Comparison of ENCODE assay signal across 7 cellular contexts in genomic region chr13:32426191-32426980, GRCh38. TPM values are rescaled to one million over a fixed set of nuclear protein-coding genes. Genes with fewer than 3 reads are reported as not detected.
A peak's percentile ranks its signal among the peaks of the same experiment; 100 is the strongest.
DNase-seq lines count a peak whose midpoint lies in the region; ATAC-seq and TF ChIP-seq lines count a peak whose summit lies in the region.

No MANE protein-coding gene starts in this region.

- H3K9me3 ChIP-seq in PC-3 (ENCODE audit: low read length): no peaks in the 10 kb centered on the region
- no peaks in the 10 kb centered on the region for H3K9me3 ChIP-seq in smooth muscle cell (replicated peaks; ENCODE audit: low read depth)

- H3K27me3 ChIP-seq in PC-3 (ENCODE audit: low read length) (no peaks in the 10 kb centered on the region), smooth muscle cell (ENCODE audit: low read depth) (peaks cover 26% of the 10 kb centered on the region)

- TF ChIP-seq CTCF in PC-3 (conservative IDR thresholded peaks at IDR 0.05; ENCODE audit: low read depth, low read length) (no peak), smooth muscle cell (IDR thresholded peaks at IDR 0.05; ENCODE audit: borderline replicate concordance, insufficient read depth, poor library complexity, severe bottlenecking) (no peak)

- peak overlapping the region; percentile 86 for H2AFZ ChIP-seq in PC-3 (ENCODE audit: low read length)
- H2AFZ ChIP-seq in smooth muscle cell (ENCODE audit: low read depth): no peak overlapping the region

- H3K9me3 Mint-ChIP-seq in activated naive CD8-positive, alpha-beta T cell treated with anti-CD3 and anti-CD28 coated beads, Interleukin-2, amount 10 ng/mL, durations not matched to agents 7 days and 5 days: peaks cover 8% of the 10 kb centered on the region

- H3K4me1 ChIP-seq in PC-3 (ENCODE audit: insufficient read depth, low read length) (peaks cover 8% of the 10 kb centered on the region; the same call in 1 of the 2 replicates), smooth muscle cell (ENCODE audit: low read depth) (peaks cover 6% of the 10 kb centered on the region)

- H3K4me3 Mint-ChIP-seq in activated naive CD8-positive, alpha-beta T cell treated with anti-CD3 and anti-CD28 coated beads, Interleukin-2, amount 10 ng/mL, durations not matched to agents 7 days and 5 days: peak overlapping the region; percentile 88

- no peak for DNase-seq in PC-3
- DNase-seq in activated naive CD8-positive, alpha-beta T cell treated with anti-CD3 and anti-CD28 coated beads, Interleukin-2, amount 10 ng/mL, durations not matched to agents 7 days and 5 days: peak; percentile 61
- DNase-seq in smooth muscle cell (lab: John Stamatoyannopoulos, UW; ENCODE audit: unreplicated experiment): no peak
- DNase-seq in HK-2 (ENCODE audit: unreplicated experiment): no peak

- peak; percentile 37 for ATAC-seq in GM18511 (IDR thresholded peaks at IDR 0.05; ENCODE audit: unreplicated experiment)
- peak; percentile 34 for ATAC-seq in HG02852 (IDR thresholded peaks at IDR 0.05; ENCODE audit: unreplicated experiment)
- no peak for ATAC-seq in PC-3
- ATAC-seq in activated naive CD8-positive, alpha-beta T cell treated with anti-CD3 and anti-CD28 coated beads, Interleukin-2, amount 10 ng/mL, durations not matched to agents 7 days and 5 days (ENCODE audit: low read depth): peak; percentile 69

- intact Hi-C loops in PC-3 (cut with micrococcal nuclease): loop anchor here (10.0 kb wide), 1 partner anchor 112 kb away; the partner anchor contains the start of genes BRCA2 and ZAR1L

- peak overlapping the region; percentile 95 for H3K27ac Mint-ChIP-seq in activated naive CD8-positive, alpha-beta T cell treated with anti-CD3 and anti-CD28 coated beads, Interleukin-2, amount 10 ng/mL, durations not matched to agents 7 days and 5 days

- peak overlapping the region; percentile 93 for H3K4me2 ChIP-seq in PC-3 (ENCODE audit: low read length)
- H3K4me2 ChIP-seq in smooth muscle cell: peak overlapping the region; percentile 90

- H3K27me3 Mint-ChIP-seq in activated naive CD8-positive, alpha-beta T cell treated with anti-CD3 and anti-CD28 coated beads, Interleukin-2, amount 10 ng/mL, durations not matched to agents 7 days and 5 days: no peaks in the 10 kb centered on the region

- H3K27ac ChIP-seq in PC-3 (ENCODE audit: low read length) (no peak overlapping the region), smooth muscle cell (ENCODE audit: low read depth) (no peak overlapping the region)

- POLR2A ChIA-PET in PC-3 (lab: Charles Lee; ENCODE audit: unreplicated experiment): no interaction called here
- POLR2A ChIA-PET in activated naive CD8-positive, alpha-beta T cell treated with anti-CD3 and anti-CD28 coated beads, Interleukin-2, amount 10 ng/mL, durations not matched to agents 7 days and 5 days (lab: Charles Lee): interaction anchor here (0.6 to 5.2 kb wide), 5 partner anchors 17 to 480 kb away, joined by 3 to 60 read pairs (median 10); partner anchors contain the start of genes BRCA2, N4BP2L2 and ZAR1L

- no peaks in the 10 kb centered on the region for H3K79me2 ChIP-seq in PC-3 (ENCODE audit: low read length)
- H3K79me2 ChIP-seq in smooth muscle cell (ENCODE audit: low read depth): no peaks in the 10 kb centered on the region

- peaks cover 36% of the 10 kb centered on the region for H3K36me3 Mint-ChIP-seq in activated naive CD8-positive, alpha-beta T cell treated with anti-CD3 and anti-CD28 coated beads, Interleukin-2, amount 10 ng/mL, durations not matched to agents 7 days and 5 days

- H3K4me3 ChIP-seq in PC-3 (ENCODE audit: low read length) (peak overlapping the region; percentile 80), iPS-11a (ENCODE audit: low read depth, low read length) (peak overlapping the region; percentile 67), smooth muscle cell (peak overlapping the region; percentile 65)

- TSS peak; percentile 24 for BruUV-seq in PC-3 (replicated peaks; lab: Mats Ljungman, UMichigan)

- H3F3A ChIP-seq in PC-3 (ENCODE audit: low read length, unreplicated experiment) (no peaks in the 10 kb centered on the region), smooth muscle cell (ENCODE audit: low read depth) (no peaks in the 10 kb centered on the region)

- H3K36me3 ChIP-seq in PC-3 (ENCODE audit: low read depth, low read length) (no peaks in the 10 kb centered on the region), smooth muscle cell (ENCODE audit: low read depth) (no peaks in the 10 kb centered on the region)

- H3K9me2 ChIP-seq in PC-3 (replicated peaks; ENCODE audit: low read length): no peaks in the 10 kb centered on the region

- H3K9ac ChIP-seq in PC-3 (ENCODE audit: low read length) (no peak overlapping the region), smooth muscle cell (ENCODE audit: low read depth) (no peak overlapping the region)

- H4K20me1 ChIP-seq in PC-3 (ENCODE audit: low read length) (no peaks in the 10 kb centered on the region), smooth muscle cell (ENCODE audit: low read depth) (no peaks in the 10 kb centered on the region)

- 81% methylated on average over 19 of the region's 19 CpGs for WGBS in smooth muscle cell (ENCODE audit: low lambda C conversion rate)

- H3K4me1 Mint-ChIP-seq in activated naive CD8-positive, alpha-beta T cell treated with anti-CD3 and anti-CD28 coated beads, Interleukin-2, amount 10 ng/mL, durations not matched to agents 7 days and 5 days: peaks cover 44% of the 10 kb centered on the region

- CTCF ChIA-PET in PC-3 (lab: Charles Lee): no interaction called here

RNA-seq across cellular contexts. Expression of gene N4BP2L1, which starts 1.5 kb away (rescaled TPM):
- 0.15 and 0.17 TPM in 2 replicates for total RNA-seq in PC-3 (2014; rRNA removed)
- total RNA-seq in activated naive CD8-positive, alpha-beta T cell treated with anti-CD3 and anti-CD28 coated beads, Interleukin-2, amount 10 ng/mL, durations not matched to agents 7 days and 5 days: 10 to 100 TPM; 48.4 to 53.0 TPM
- 0.99 and 1.4 TPM in 2 replicates for total RNA-seq in smooth muscle cell
- polyA plus RNA-seq in smooth muscle cell: 0.64 and 1.6 TPM in 2 replicates

Comparison
In these comparisons a context has a peak if more than half of its experiments do, and no peak if none do; other contexts are left out.
1. RNA of gene N4BP2L1, which starts 1.5 kb away (total RNA-seq): 48.4 to 53.0 TPM in activated naive CD8-positive, alpha-beta T cell treated with anti-CD3 and anti-CD28 coated beads, Interleukin-2, amount 10 ng/mL, durations not matched to agents 7 days and 5 days; 0.99 to 1.4 TPM in smooth muscle cell and 0.15 to 0.17 TPM in PC-3; every median in the first group is over 10 times any median in the second.
2. Peak in every context shown above with its lines, with median percentiles within 50 percentile points of each other: H3K4me3 ChIP-seq.